In genomic region chr3:7171493-7171892, GRCh38 we compare ENCODE assay signal across 26 cellular contexts.
"Had no signal": no experiment of that assay in that cellular context is flagged by ENCODE, and none has a peak within 500 bp of the region (broad histone marks: within the 10 kb centered on the region; RNA-seq: fewer than 3 reads in every experiment).

No MANE protein-coding gene starts in this region.

- H3K4me1 Mint-ChIP-seq: naive thymus-derived CD4-positive, alpha-beta T cell; natural killer cell; neural progenitor cell; stimulated activated effector memory CD8-positive, alpha-beta T cell treated with anti-CD3 and anti-CD28 coated beads, Interleukin-12 subunit alpha, Interleukin-12 subunit beta, amount 100 ng/mL, for 72 hours; stimulated activated naive CD8-positive, alpha-beta T cell treated with anti-CD3 and anti-CD28 coated beads, Interleukin-15, amount 100 ng/mL, for 72 hours had no signal

- H3K27me3 Mint-ChIP-seq: naive thymus-derived CD4-positive, alpha-beta T cell; progenitor cell of endocrine pancreas; stimulated activated naive CD8-positive, alpha-beta T cell treated with anti-CD3 and anti-CD28 coated beads, Interleukin-15, amount 100 ng/mL, for 72 hours; type B pancreatic cell had no signal

- H3K4me3 ChIP-seq: neural progenitor cell, right lobe of liver, sigmoid colon, suprapubic skin, testis, tibial artery, transverse colon, upper lobe of right lung, uterus had no signal

- H3K4me1 ChIP-seq: neural progenitor cell, parathyroid adenoma, right lobe of liver, sigmoid colon, suprapubic skin, testis, tibial artery, transverse colon, upper lobe of right lung, uterus had no signal

- H3K36me3 Mint-ChIP-seq: naive thymus-derived CD4-positive, alpha-beta T cell; natural killer cell; neural progenitor cell; stimulated activated effector memory CD8-positive, alpha-beta T cell treated with anti-CD3 and anti-CD28 coated beads, Interleukin-12 subunit alpha, Interleukin-12 subunit beta, amount 100 ng/mL, for 72 hours; type B pancreatic cell had no signal

- H3K27ac ChIP-seq: neural progenitor cell, parathyroid adenoma, right lobe of liver, sigmoid colon, suprapubic skin, testis, tibial artery, transverse colon, upper lobe of right lung, uterus had no signal

- ATAC-seq: naive thymus-derived CD4-positive, alpha-beta T cell; natural killer cell; right cardiac atrium; right lobe of liver; stimulated activated effector memory CD8-positive, alpha-beta T cell treated with anti-CD3 and anti-CD28 coated beads, Interleukin-12 subunit alpha, Interleukin-12 subunit beta, amount 100 ng/mL, for 72 hours; stimulated activated naive CD8-positive, alpha-beta T cell treated with anti-CD3 and anti-CD28 coated beads, Interleukin-15, amount 100 ng/mL, for 72 hours; stimulated activated naive CD8-positive, alpha-beta T cell treated with anti-CD3 and anti-CD28 coated beads, Interleukin-15, Interleukin-2, amounts not matched to agents 100 U/mL and 50 U/mL, for 24 hours; upper lobe of right lung had no signal

- H3K36me3 ChIP-seq: neural progenitor cell, right lobe of liver, sigmoid colon, suprapubic skin, tibial artery, transverse colon, upper lobe of right lung, uterus had no signal

- H3K9me3 ChIP-seq: right lobe of liver, sigmoid colon, suprapubic skin, testis, tibial artery, transverse colon, upper lobe of right lung, uterus had no signal

- H3K9me3 Mint-ChIP-seq: natural killer cell, nephron had no signal

- H3K27ac Mint-ChIP-seq: naive thymus-derived CD4-positive, alpha-beta T cell; natural killer cell; nephron; neural progenitor cell; progenitor cell of endocrine pancreas; stimulated activated effector memory CD8-positive, alpha-beta T cell treated with anti-CD3 and anti-CD28 coated beads, Interleukin-12 subunit alpha, Interleukin-12 subunit beta, amount 100 ng/mL, for 72 hours; stimulated activated naive CD8-positive, alpha-beta T cell treated with anti-CD3 and anti-CD28 coated beads, Interleukin-15, amount 100 ng/mL, for 72 hours; type B pancreatic cell had no signal

- DNase-seq: naive thymus-derived CD4-positive, alpha-beta T cell; natural killer cell; occipital lobe; right cardiac atrium; right lobe of liver; sigmoid colon; small intestine; stimulated activated CD4-positive, alpha-beta T cell treated with anti-CD3 and anti-CD28 coated beads, Interleukin-15, amount 100 ng/mL, for 24 hours; stimulated activated CD4-positive, alpha-beta T cell treated with anti-CD3 and anti-CD28 coated beads, Interleukin-2, amount 100 ng/mL, for 24 hours; stimulated activated CD4-positive, alpha-beta T cell treated with anti-CD3 and anti-CD28 coated beads, Interleukin-2, amount 100 ng/mL, for 48 hours; stimulated activated CD4-positive, alpha-beta T cell treated with anti-CD3 and anti-CD28 coated beads, Interleukin-4, amount 100 ng/mL, for 24 hours; stimulated activated naive CD4-positive, alpha-beta T cell; stimulated activated naive CD8-positive, alpha-beta T cell treated with anti-CD3 and anti-CD28 coated beads, Interleukin-15, amount 100 ng/mL, for 72 hours; stimulated activated naive CD8-positive, alpha-beta T cell treated with anti-CD3 and anti-CD28 coated beads, Interleukin-15, Interleukin-2, amounts not matched to agents 100 U/mL and 50 U/mL, for 24 hours; testis; tibial artery; transverse colon; upper lobe of right lung; uterus had no signal

- H3K27me3 ChIP-seq: neural progenitor cell, right lobe of liver, sigmoid colon, suprapubic skin, testis, tibial artery, transverse colon, upper lobe of right lung, uterus had no signal

- H3K4me3 Mint-ChIP-seq: naive thymus-derived CD4-positive, alpha-beta T cell; natural killer cell; nephron; neural progenitor cell; stimulated activated effector memory CD8-positive, alpha-beta T cell treated with anti-CD3 and anti-CD28 coated beads, Interleukin-12 subunit alpha, Interleukin-12 subunit beta, amount 100 ng/mL, for 72 hours; stimulated activated naive CD8-positive, alpha-beta T cell treated with anti-CD3 and anti-CD28 coated beads, Interleukin-15, amount 100 ng/mL, for 72 hours; type B pancreatic cell had no signal
